In the genomic region with DNA sequence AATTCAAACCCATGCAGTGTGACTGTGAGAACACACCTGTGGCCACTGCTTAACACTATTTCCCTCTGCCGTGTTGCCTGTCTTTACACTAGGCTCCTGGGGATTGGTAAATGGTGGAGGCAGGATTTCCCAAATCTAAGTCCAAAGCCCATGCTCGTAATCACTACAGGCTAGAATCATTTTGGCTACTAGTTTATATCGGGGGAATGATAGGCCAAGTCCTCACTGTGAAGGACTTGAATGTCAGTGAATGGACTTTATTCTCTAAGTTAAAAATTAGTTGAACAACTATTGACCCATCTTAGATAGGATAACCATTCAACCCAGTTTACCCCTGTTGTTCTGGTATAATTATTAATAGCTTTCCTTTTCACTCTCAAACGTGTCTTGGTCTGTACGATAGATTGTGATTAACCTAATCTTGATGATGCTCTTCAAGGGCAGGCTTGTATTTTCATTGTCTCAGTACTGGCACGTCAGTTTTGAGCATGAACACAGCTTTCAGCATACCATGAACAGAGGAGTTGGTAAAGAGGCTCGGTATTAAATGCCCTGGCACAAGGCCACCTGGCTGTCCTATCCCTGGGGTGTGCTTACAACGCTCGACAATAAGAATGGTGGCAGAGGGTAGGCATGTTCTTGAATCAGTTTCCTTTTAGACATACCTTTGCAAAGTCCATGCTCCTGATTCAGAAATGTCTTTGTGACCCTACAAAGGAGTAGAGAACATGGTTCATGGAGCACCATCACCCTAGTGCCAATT, we compare ENCODE assay signal across 19 cellular contexts.
"Had no signal": no experiment of that assay in that cellular context is flagged by ENCODE, and none has a peak within 500 bp of the region (broad histone marks: within the 10 kb centered on the region; RNA-seq: fewer than 3 reads in every experiment).

No MANE protein-coding gene starts in this region.

- H3K27me3 ChIP-seq: dorsolateral prefrontal cortex, heart right ventricle, neutrophil, spleen, tibial artery, upper lobe of left lung, uterus had no signal

- H3K9me3 ChIP-seq: heart right ventricle, neutrophil, spleen, tibial artery, upper lobe of left lung, uterus had no signal

- H3K27ac ChIP-seq: heart right ventricle, neutrophil, spleen, tibial artery, upper lobe of left lung, uterus had no signal

- DNase-seq: cortex of kidney; dorsolateral prefrontal cortex; effector CD8-positive, alpha-beta T cell; heart right ventricle; islet precursor cell; left cardiac atrium; mammary epithelial cell; naive thymus-derived CD8-positive, alpha-beta T cell; right cardiac atrium; spleen; stimulated activated CD4-positive, alpha-beta T cell treated with anti-CD3 and anti-CD28 coated beads, Interleukin-15, amount 100 ng/mL, for 24 hours; stimulated activated CD4-positive, alpha-beta T cell treated with anti-CD3 and anti-CD28 coated beads, Interleukin-1b, Interleukin-23, amount 100 ng/mL, for 48 hours; stimulated activated CD4-positive, alpha-beta T cell treated with anti-CD3 and anti-CD28 coated beads, Interleukin-4, amount 100 ng/mL, for 24 hours; tibial artery; upper lobe of left lung; uterus had no signal

- H3K4me1 ChIP-seq: spleen, tibial artery, uterus had no signal

- FAIRE-seq: frontal cortex had no signal

- ATAC-seq: left cardiac atrium; naive thymus-derived CD8-positive, alpha-beta T cell; right cardiac atrium; stimulated activated memory B cell treated with anti-CD40 and anti-IgM and Interleukin-4, amounts not matched to agents 10 μg/mL and 1 μg/mL and 100 μg/mL, for 72 hours had no signal

- H3K36me3 ChIP-seq: heart right ventricle, neutrophil, spleen, tibial artery, upper lobe of left lung, uterus had no signal

- H3K4me3 ChIP-seq: dorsolateral prefrontal cortex, heart right ventricle, spleen, tibial artery, upper lobe of left lung, uterus had no signal
